In the genomic region with DNA sequence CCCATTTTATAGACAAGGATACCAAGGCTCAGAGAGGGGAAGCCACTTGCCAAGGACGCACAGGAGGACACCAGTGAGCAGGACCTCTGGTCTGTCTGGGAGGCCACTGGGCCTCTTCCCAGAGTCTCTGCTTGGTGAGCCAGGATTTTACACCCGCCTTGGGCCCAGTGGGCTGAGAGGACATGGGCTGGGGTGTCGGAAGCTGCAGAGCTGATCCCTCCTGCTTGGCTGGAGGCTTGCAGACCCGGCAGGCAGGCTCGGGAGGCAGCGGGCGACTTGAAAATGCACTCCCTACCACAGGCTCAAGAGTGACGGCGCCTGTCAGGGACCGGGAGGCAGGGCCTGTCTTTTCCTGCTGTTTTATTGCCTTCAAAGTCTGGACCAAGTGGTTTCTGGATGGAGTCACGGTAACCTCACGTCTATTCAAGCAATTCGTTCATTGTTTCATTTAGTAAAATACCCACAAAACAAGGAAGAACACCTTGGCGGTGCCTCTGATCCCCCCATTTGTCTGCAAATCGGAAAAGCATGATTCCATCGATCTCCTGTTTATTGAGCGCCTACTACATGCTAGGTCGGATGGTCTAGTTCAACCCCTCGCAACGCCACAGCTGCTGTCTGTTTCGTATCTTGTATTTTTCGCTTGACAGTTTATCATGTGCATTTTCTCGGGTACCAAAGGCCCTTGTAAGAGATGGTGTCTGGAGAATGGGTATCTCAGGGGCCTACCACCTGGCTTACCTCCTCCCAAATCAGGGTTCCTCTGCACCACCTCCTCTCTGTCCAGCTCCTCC, we compare ENCODE assay signal across 24 cellular contexts.
DNase-seq lines count a peak whose midpoint lies in the region; ATAC-seq, FAIRE-seq and TF ChIP-seq lines count a peak whose summit lies in the region.
"Had no signal": no experiment of that assay in that cellular context is flagged by ENCODE, and none has a peak within 500 bp of the region (broad histone marks: within the 10 kb centered on the region; RNA-seq: fewer than 3 reads in every experiment).

No MANE protein-coding gene starts in this region.

- H3K4me3 ChIP-seq in adrenal gland (no peak overlapping the region), mesendoderm (ENCODE audit: low read length) (no peak overlapping the region), suprapubic skin (no peak overlapping the region)
- H3K4me3 ChIP-seq: ascending aorta, esophagus squamous epithelium, thyroid gland had no signal

- intact Hi-C loops in activated naive CD4-positive, alpha-beta T cell treated with anti-CD3 and anti-CD28 coated beads for 36 hours (cut with micrococcal nuclease), result no loop called here
- intact Hi-C loops in adrenal gland (cut with DNase I), result loop anchor here in 1 of 2 donors (10.0 kb wide), 1 partner anchor 61 kb away; no protein-coding TSS in a partner anchor

- H3K4me1 ChIP-seq in adrenal gland (replicated peaks in 1 of 2) (no peaks in the 10 kb centered on the region), mesendoderm (ENCODE audit: control insufficient read depth, low read depth, low read length) (no peaks in the 10 kb centered on the region), suprapubic skin (peaks cover 17% of the 10 kb centered on the region)
- H3K4me1 ChIP-seq: ascending aorta had no signal

- H3K27ac Mint-ChIP-seq in activated naive CD4-positive, alpha-beta T cell treated with anti-CD3 and anti-CD28 coated beads for 36 hours, result no peak overlapping the region
- H3K27ac Mint-ChIP-seq in activated naive CD4-positive, alpha-beta T cell treated with anti-CD3 and anti-CD28 coated beads, Interleukin-2, amount 50 U/mL, for 72 hours, result peak overlapping the region in 1 of 2 donors; percentile 46
- H3K27ac Mint-ChIP-seq: stimulated activated naive B cell treated with anti-CD40 and anti-IgM and Interleukin-4, amounts not matched to agents 10 μg/mL and 1 μg/mL and 100 μg/mL, for 72 hours had no signal

- H3K27ac ChIP-seq in adrenal gland, result no peak overlapping the region
- no peak overlapping the region for H3K27ac ChIP-seq in mesendoderm (ENCODE audit: low read depth, low read length)
- H3K27ac ChIP-seq in suprapubic skin, result no peak overlapping the region
- H3K27ac ChIP-seq: ascending aorta, esophagus squamous epithelium, thyroid gland had no signal

- H3K18ac ChIP-seq in mesendoderm (ENCODE audit: low read length), result no peak overlapping the region

- no peak overlapping the region for H4K8ac ChIP-seq in mesendoderm (ENCODE audit: low read depth, low read length)

- ATAC-seq in activated naive CD4-positive, alpha-beta T cell treated with anti-CD3 and anti-CD28 coated beads, Interleukin-2, amount 50 U/mL, for 72 hours, result no peak
- ATAC-seq: SK-N-SH treated with all-trans-retinoic acid at 6 μM for 48 hours; stimulated activated naive B cell treated with anti-CD40 and anti-IgM and Interleukin-4, amounts not matched to agents 10 μg/mL and 1 μg/mL and 100 μg/mL, for 72 hours had no signal

- TF ChIP-seq POLR2A in adrenal gland (IDR thresholded peaks at IDR 0.05) (no peak), suprapubic skin (IDR thresholded peaks at IDR 0.05) (no peak)

- no peaks in the 10 kb centered on the region for H3K36me3 Mint-ChIP-seq in activated naive CD4-positive, alpha-beta T cell treated with anti-CD3 and anti-CD28 coated beads for 36 hours (ENCODE audit: low read depth)
- H3K36me3 Mint-ChIP-seq in activated naive CD4-positive, alpha-beta T cell treated with anti-CD3 and anti-CD28 coated beads, Interleukin-2, amount 50 U/mL, for 72 hours, result no peaks in the 10 kb centered on the region
- H3K36me3 Mint-ChIP-seq: CD4-positive, alpha-beta memory T cell; stimulated activated naive B cell treated with anti-CD40 and anti-IgM and Interleukin-4, amounts not matched to agents 10 μg/mL and 1 μg/mL and 100 μg/mL, for 72 hours had no signal

- H2BK15ac ChIP-seq in mesendoderm (replicated peaks; ENCODE audit: low read depth), result no peak overlapping the region

- no peak overlapping the region for H2BK5ac ChIP-seq in mesendoderm (ENCODE audit: low read length)

- H2BK120ac ChIP-seq in mesendoderm (ENCODE audit: low read depth, low read length), result no peak overlapping the region

- no peak for FAIRE-seq in RCC 7860 (lab: Jason Lieb, UNC)

- no peak overlapping the region for H4K5ac ChIP-seq in mesendoderm (ENCODE audit: low read length)

- H3K4ac ChIP-seq in mesendoderm (ENCODE audit: low read depth, low read length), result no peak overlapping the region

- H3K9me3 ChIP-seq in adrenal gland (replicated peaks in 1 of 3) (no peaks in the 10 kb centered on the region), suprapubic skin (no peaks in the 10 kb centered on the region)
- H3K9me3 ChIP-seq: ascending aorta, esophagus squamous epithelium, neutrophil, thyroid gland had no signal

- H2AK5ac ChIP-seq in mesendoderm (ENCODE audit: low read length), result no peak overlapping the region

- H3K9ac ChIP-seq in mesendoderm (ENCODE audit: low read length), result no peak overlapping the region

- H3K27me3 Mint-ChIP-seq in activated naive CD4-positive, alpha-beta T cell treated with anti-CD3 and anti-CD28 coated beads for 36 hours (ENCODE audit: low read depth), result no peaks in the 10 kb centered on the region
- H3K27me3 Mint-ChIP-seq: CD4-positive, alpha-beta memory T cell had no signal

- 86 to 96% (median 94%) methylated on average over 20 to 23 of the region's 23 CpGs for WGBS in adrenal gland, 4 donors
- WGBS in mesendoderm (ENCODE audit: extremely low coverage, insufficient coverage, low lambda C conversion rate), result no CpG with 5 or more reads among the region's 23 CpGs
- WGBS in suprapubic skin, result 92% methylated on average over 20 of the region's 23 CpGs

- H3K79me1 ChIP-seq in mesendoderm (ENCODE audit: low read length), result no peaks in the 10 kb centered on the region

- CTCF ChIA-PET in activated naive CD4-positive, alpha-beta T cell treated with anti-CD3 and anti-CD28 coated beads for 36 hours (lab: Charles Lee), result no interaction called here

- H3K4me1 Mint-ChIP-seq in activated naive CD4-positive, alpha-beta T cell treated with anti-CD3 and anti-CD28 coated beads for 36 hours (ENCODE audit: low read depth), result no peaks in the 10 kb centered on the region
- H3K4me1 Mint-ChIP-seq: CD4-positive, alpha-beta memory T cell had no signal

- H3K79me2 ChIP-seq in mesendoderm (ENCODE audit: control insufficient read depth, insufficient read depth, low read length), result no peaks in the 10 kb centered on the region

- no peak for TF ChIP-seq CTCF in adrenal gland (IDR thresholded peaks at IDR 0.05)
- TF ChIP-seq CTCF in suprapubic skin (IDR thresholded peaks at IDR 0.05), result no peak

- no peak overlapping the region for H3K4me2 ChIP-seq in mesendoderm (ENCODE audit: low read length)

- H3K27me3 ChIP-seq in adrenal gland (no peaks in the 10 kb centered on the region), mesendoderm (ENCODE audit: insufficient read depth, low read length, poor library complexity) (no peaks in the 10 kb centered on the region), suprapubic skin (no peaks in the 10 kb centered on the region)
- H3K27me3 ChIP-seq: ascending aorta, esophagus squamous epithelium, thyroid gland had no signal

- no peak for TF ChIP-seq EP300 in suprapubic skin (IDR thresholded peaks at IDR 0.05)

- peak; percentile 1 for DNase-seq in activated naive CD4-positive, alpha-beta T cell treated with anti-CD3 and anti-CD28 coated beads for 36 hours
- no peak for DNase-seq in activated naive CD4-positive, alpha-beta T cell treated with anti-CD3 and anti-CD28 coated beads, Interleukin-2, amount 50 U/mL, for 72 hours (ENCODE audit: low spot score in 2 of 2)
- peak in 4 of 7 donors; percentile 7 to 17 (median 11) for DNase-seq in adrenal gland
- DNase-seq in mesendoderm, result no peak
- DNase-seq in suprapubic skin (ENCODE audit: low spot score in 2 of 2), result peak; percentile 54 to 76
- DNase-seq in NCI-H446 treated with DMSO at 0.1 percent for 48 hours (lab: John Stamatoyannopoulos, UW), result no peak
- DNase-seq in RCC 7860 (ENCODE audit: low spot score), result no peak
- no peak for DNase-seq in stimulated activated CD4-positive, alpha-beta T cell treated with anti-CD3 and anti-CD28 coated beads, Interleukin-1b, Interleukin-23, amount 100 ng/mL, for 48 hours
- DNase-seq: activated naive CD4-positive, alpha-beta T cell; CD4-positive, alpha-beta memory T cell; cerebellar nuclear complex; DMS53; effector memory CD4-positive, alpha-beta T cell; esophagus squamous epithelium; GF-D8; NCI-H2107; NCI-H524; retina; stimulated activated naive B cell treated with anti-CD40 and anti-IgM and Interleukin-4, amounts not matched to agents 10 μg/mL and 1 μg/mL and 100 μg/mL, for 72 hours; T-helper 9 cell; thyroid gland had no signal

- H3K56ac ChIP-seq in mesendoderm (ENCODE audit: low read length), result peak overlapping the region; percentile 32

- no peaks in the 10 kb centered on the region for H3K9me3 Mint-ChIP-seq in activated naive CD4-positive, alpha-beta T cell treated with anti-CD3 and anti-CD28 coated beads for 36 hours
- H3K9me3 Mint-ChIP-seq in activated naive CD4-positive, alpha-beta T cell treated with anti-CD3 and anti-CD28 coated beads, Interleukin-2, amount 50 U/mL, for 72 hours, result no peaks in the 10 kb centered on the region
- H3K9me3 Mint-ChIP-seq: CD4-positive, alpha-beta memory T cell; stimulated activated naive B cell treated with anti-CD40 and anti-IgM and Interleukin-4, amounts not matched to agents 10 μg/mL and 1 μg/mL and 100 μg/mL, for 72 hours had no signal

- H3K4me3 Mint-ChIP-seq in activated naive CD4-positive, alpha-beta T cell treated with anti-CD3 and anti-CD28 coated beads for 36 hours, result no peak overlapping the region
- H3K4me3 Mint-ChIP-seq: stimulated activated naive B cell treated with anti-CD40 and anti-IgM and Interleukin-4, amounts not matched to agents 10 μg/mL and 1 μg/mL and 100 μg/mL, for 72 hours had no signal

- no peaks in the 10 kb centered on the region for H3K36me3 ChIP-seq in adrenal gland (replicated peaks in 1 of 2)
- H3K36me3 ChIP-seq in mesendoderm (ENCODE audit: control insufficient read depth, insufficient read depth, low read length), result no peaks in the 10 kb centered on the region
- H3K36me3 ChIP-seq in suprapubic skin, result no peaks in the 10 kb centered on the region
- H3K36me3 ChIP-seq: ascending aorta, esophagus squamous epithelium, thyroid gland had no signal

- H3K23ac ChIP-seq in mesendoderm (ENCODE audit: low read length), result no peak overlapping the region

Comparison
In these comparisons a context has a peak if more than half of its experiments do, and no peak if none do; other contexts are left out.
1. DNase-seq: peak in activated naive CD4-positive, alpha-beta T cell treated with anti-CD3 and anti-CD28 coated beads for 36 hours (single experiment), adrenal gland (4 of 7) and suprapubic skin (2 of 2); none in activated naive CD4-positive, alpha-beta T cell treated with anti-CD3 and anti-CD28 coated beads, Interleukin-2, amount 50 U/mL, for 72 hours (0 of 2), mesendoderm (single experiment), NCI-H446 treated with DMSO at 0.1 percent for 48 hours (single experiment), RCC 7860 (single experiment) and stimulated activated CD4-positive, alpha-beta T cell treated with anti-CD3 and anti-CD28 coated beads, Interleukin-1b, Interleukin-23, amount 100 ng/mL, for 48 hours (single experiment).